16 cellular contexts compared by ENCODE assay signal in the genomic region with DNA sequence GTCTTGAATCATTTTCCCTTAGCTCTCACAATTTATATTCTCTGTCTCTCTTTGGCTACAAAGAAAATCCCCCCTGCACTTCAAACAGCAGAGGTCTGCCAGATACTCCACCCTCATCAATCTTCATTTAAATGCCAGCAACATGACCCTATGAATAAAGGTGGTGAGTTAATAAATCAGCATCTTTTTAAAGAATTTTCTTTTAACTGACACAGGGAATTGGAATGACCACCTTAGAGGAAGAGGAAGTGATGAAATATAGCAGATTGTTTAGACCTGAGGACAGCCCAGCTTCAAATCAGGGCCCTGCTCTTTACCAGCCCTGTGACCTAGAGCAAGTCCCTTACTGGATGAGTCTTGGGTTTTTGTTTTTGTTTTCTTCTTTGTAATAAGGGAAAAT.
DNase-seq lines count a peak whose midpoint lies in the region; ATAC-seq and TF ChIP-seq lines count a peak whose summit lies in the region.
"Had no signal": no experiment of that assay in that cellular context is flagged by ENCODE, and none has a peak within 500 bp of the region (broad histone marks: within the 10 kb centered on the region; RNA-seq: fewer than 3 reads in every experiment).

No MANE protein-coding gene starts in this region.

- no peak overlapping the region for H2BK120ac ChIP-seq in mesendoderm (ENCODE audit: low read depth, low read length)

- no peak for TF ChIP-seq CTCF in cardiac fibroblast (IDR thresholded peaks at IDR 0.05; ENCODE audit: low read depth, low read length)

- H3K27ac ChIP-seq in mesendoderm (ENCODE audit: low read depth, low read length), result no peak overlapping the region
- H3K27ac ChIP-seq: SJSA1 had no signal

- ATAC-seq in HG03521 (IDR thresholded peaks at IDR 0.05; ENCODE audit: unreplicated experiment), result no peak

- no peak overlapping the region for H2BK15ac ChIP-seq in mesendoderm (replicated peaks; ENCODE audit: low read depth)

- H4K5ac ChIP-seq in mesendoderm (ENCODE audit: low read length), result no peak overlapping the region

- H3K18ac ChIP-seq in mesendoderm (ENCODE audit: low read length), result no peak overlapping the region

- no peak overlapping the region for H3K4me2 ChIP-seq in mesendoderm (ENCODE audit: low read length)

- no peaks in the 10 kb centered on the region for H3K79me2 ChIP-seq in mesendoderm (ENCODE audit: control insufficient read depth, insufficient read depth, low read length)

- no peaks in the 10 kb centered on the region for H3K79me1 ChIP-seq in mesendoderm (ENCODE audit: low read length)

- H3K4me1 ChIP-seq in mesendoderm (ENCODE audit: control insufficient read depth, low read depth, low read length), result no peaks in the 10 kb centered on the region
- H3K4me1 ChIP-seq: Caco-2, SJSA1 had no signal

- no peak overlapping the region for H3K4ac ChIP-seq in mesendoderm (ENCODE audit: low read depth, low read length)

- no peak overlapping the region for H3K23ac ChIP-seq in mesendoderm (ENCODE audit: low read length)

- H4K8ac ChIP-seq in mesendoderm (ENCODE audit: low read depth, low read length), result peak overlapping the region; percentile 96

- H3K56ac ChIP-seq in mesendoderm (ENCODE audit: low read length), result no peak overlapping the region

- no peak overlapping the region for H3K9ac ChIP-seq in mesendoderm (ENCODE audit: low read length)

- H3K36me3 ChIP-seq in mesendoderm (ENCODE audit: control insufficient read depth, insufficient read depth, low read length), result no peaks in the 10 kb centered on the region
- H3K36me3 ChIP-seq: SJSA1 had no signal

- no peaks in the 10 kb centered on the region for H3K27me3 ChIP-seq in mesendoderm (ENCODE audit: insufficient read depth, low read length, poor library complexity)
- H3K27me3 ChIP-seq: SJSA1 had no signal

- H3K4me3 ChIP-seq in cardiac fibroblast (replicated peaks in 1 of 2; ENCODE audit: low read depth in 2 of 2, low read length in 2 of 2), result no peak overlapping the region
- no peak overlapping the region for H3K4me3 ChIP-seq in mesendoderm (ENCODE audit: low read length)
- H3K4me3 ChIP-seq: SJSA1 had no signal

- no peak overlapping the region for H2BK5ac ChIP-seq in mesendoderm (ENCODE audit: low read length)

- H2AK5ac ChIP-seq in mesendoderm (ENCODE audit: low read length), result no peak overlapping the region

- DNase-seq in EH (ENCODE audit: low read depth) (peak; percentile 40), M059J (ENCODE audit: low read depth) (peak; percentile 44), cardiac fibroblast (ENCODE audit: low read depth in 2 of 2) (peak; percentile 14 to 66), mesendoderm (peak; percentile 8), NCI-H146 treated with DMSO at 0.1 percent for 48 hours (lab: John Stamatoyannopoulos, UW; ENCODE audit: unreplicated experiment) (no peak)
- no peak for DNase-seq in activated CD4-positive, alpha-beta T cell treated with anti-CD3 and anti-CD28 coated beads for 1 hour
- DNase-seq: AML-193, Caco-2, DMS53, GDM1, NCI-H1436 treated with DMSO at 0.1 percent for 48 hours, NCI-H2081 treated with DMSO at 0.1 percent for 48 hours, NCI-H526, RPMI8226 had no signal

Comparison
In these comparisons a context has a peak if more than half of its experiments do, and no peak if none do; other contexts are left out.
1. DNase-seq: peak in EH (single experiment), M059J (single experiment), cardiac fibroblast (2 of 2) and mesendoderm (single experiment); none in activated CD4-positive, alpha-beta T cell treated with anti-CD3 and anti-CD28 coated beads for 1 hour (single experiment) and NCI-H146 treated with DMSO at 0.1 percent for 48 hours (single experiment).